In genomic region chr20:1144401-1145172, GRCh38 we compare ENCODE assay signal across 19 cellular contexts. TPM values are rescaled to one million over a fixed set of nuclear protein-coding genes. Genes with fewer than 3 reads are reported as not detected.
DNase-seq lines count a peak whose midpoint lies in the region; ATAC-seq and TF ChIP-seq lines count a peak whose summit lies in the region.
"Had no signal": no experiment of that assay in that cellular context is flagged by ENCODE, and none has a peak within 500 bp of the region (broad histone marks: within the 10 kb centered on the region; RNA-seq: fewer than 3 reads in every experiment).

No MANE protein-coding gene starts in this region.

- no peaks in the 10 kb centered on the region for H3K4me1 Mint-ChIP-seq in nephron progenitor cell

- H3K4me1 ChIP-seq in MM.1S (ENCODE audit: low read length) (peaks cover 16% of the 10 kb centered on the region), gastrocnemius medialis (no peaks in the 10 kb centered on the region)
- H3K4me1 ChIP-seq: Caco-2, SJCRH30 had no signal

- H2AFZ ChIP-seq in MM.1S (ENCODE audit: low read length) = no peak overlapping the region

- H3K9me3 ChIP-seq in MM.1S (replicated peaks; ENCODE audit: insufficient read depth, low read length) (no peaks in the 10 kb centered on the region), gastrocnemius medialis (no peaks in the 10 kb centered on the region)
- H3K9me3 ChIP-seq: Caco-2, SJCRH30 had no signal

- TF ChIP-seq POLR2A in erythroblast (IDR thresholded peaks at IDR 0.05; ENCODE audit: low read length) (no peak), gastrocnemius medialis (IDR thresholded peaks at IDR 0.05) (no peak)

- H3K27ac ChIP-seq in MM.1S (ENCODE audit: low read length) (no peak overlapping the region), gastrocnemius medialis (no peak overlapping the region)
- H3K27ac ChIP-seq: KMS-11, SJCRH30 had no signal

- peak overlapping the region; percentile 89 for H3K27ac Mint-ChIP-seq in nephron progenitor cell

- intact Hi-C loops in gastrocnemius medialis (cut with DNase I; ENCODE audit: low total_unique reads) = no loop called here

- peaks cover 39% of the 10 kb centered on the region for H3K79me2 ChIP-seq in MM.1S (ENCODE audit: low read length)

- H3K27me3 Mint-ChIP-seq in nephron progenitor cell (ENCODE audit: low read depth, poor library complexity) = no peaks in the 10 kb centered on the region

- no peaks in the 10 kb centered on the region; the same call in 1 of the 2 replicates for H3K36me3 ChIP-seq in MM.1S (replicated peaks; ENCODE audit: insufficient read depth, low read length)
- peaks cover 0 to 22% of the 10 kb centered on the region in 2 donors for H3K36me3 ChIP-seq in gastrocnemius medialis

- H3K9me3 Mint-ChIP-seq in nephron progenitor cell = no peaks in the 10 kb centered on the region

- no peak overlapping the region for H3K9ac ChIP-seq in MM.1S (ENCODE audit: low read length)
- H3K9ac ChIP-seq: KMS-11 had no signal

- peaks cover 63% of the 10 kb centered on the region for H3K36me3 Mint-ChIP-seq in nephron progenitor cell (ENCODE audit: low read depth)

- H3K9me2 ChIP-seq in MM.1S (replicated peaks; ENCODE audit: insufficient read depth, low read length) = no peaks in the 10 kb centered on the region

- in situ Hi-C loops in gastrocnemius medialis (cut with MboI; ENCODE audit: low sequenced_read_pairs in 4 of 4) = loop anchor here in 3 of 4 donors (25.0 kb wide), 1 partner anchor 318 kb away; the partner anchor contains the start of gene NSFL1C (in 3 of the 3)

- no peaks in the 10 kb centered on the region for H3F3A ChIP-seq in MM.1S (ENCODE audit: insufficient read depth, low read length)

- H3K4me3 ChIP-seq in MM.1S (ENCODE audit: low read length) (no peak overlapping the region), gastrocnemius medialis (no peak overlapping the region)
- H3K4me3 ChIP-seq: SJCRH30 had no signal

- no peak overlapping the region for H3K4me3 Mint-ChIP-seq in nephron progenitor cell

- H3K4me2 ChIP-seq in MM.1S (ENCODE audit: low read depth, low read length) = peak overlapping the region; percentile 17

- 0 out of 2 replicates have a peak, but pooled peaks cover 4% of the 10 kb centered on the region for H4K20me1 ChIP-seq in MM.1S (ENCODE audit: insufficient read depth, low read length)

- H3K27me3 ChIP-seq in MM.1S (replicated peaks; ENCODE audit: insufficient read depth, low read length) (no peaks in the 10 kb centered on the region), gastrocnemius medialis (no peaks in the 10 kb centered on the region)
- H3K27me3 ChIP-seq: SJCRH30 had no signal

- no peak for ATAC-seq in gastrocnemius medialis

- TF ChIP-seq CTCF in MM.1S (IDR thresholded peaks at IDR 0.05; ENCODE audit: low read length) (no peak), nephron progenitor cell (IDR thresholded peaks at IDR 0.05) (no peak), gastrocnemius medialis (IDR thresholded peaks at IDR 0.05 in 4 of 5, conservative IDR thresholded peaks at IDR 0.05 in 1 of 5) (no peak)

- peak; percentile 94 for DNase-seq in COLO829 (ENCODE audit: low spot score)
- DNase-seq in MM.1S = no peak
- DNase-seq in erythroblast (lab: John Stamatoyannopoulos, UW) = peak; percentile 17 to 43
- no peak for DNase-seq in nephron progenitor cell
- no peak for DNase-seq in HCEC 1CT
- DNase-seq in gastrocnemius medialis = no peak
- no peak for DNase-seq in NCI-H1436 (lab: John Stamatoyannopoulos, UW)
- DNase-seq: ACHN, Caco-2, DMS153, GOT3, NCI-H1092 treated with DMSO at 0.1 percent for 48 hours, NCI-H1694 treated with DMSO at 0.1 percent for 48 hours, NCI-H2107, NCI-H526 treated with DMSO at 0.1 percent for 48 hours, RPMI8226, SJCRH30 had no signal

RNA-seq across cellular contexts. Expression of gene PSMF1, which starts 26.2 kb away (rescaled TPM):
- 100 to 1,000 TPM; 174 to 433 (median 247) TPM for total RNA-seq in gastrocnemius medialis

RNA-seq across cellular contexts. Expression of gene TMEM74B, which starts 40.2 kb away (rescaled TPM):
- under 1 TPM in 2 of 4 donors, not detected in 2; 0.42 to 0.82 TPM for total RNA-seq in gastrocnemius medialis
- total RNA-seq: SJCRH30 had no signal

RNA-seq across cellular contexts. Expression of gene C20orf202, which starts 58.7 kb away (rescaled TPM):
- under 1 TPM in 1 of 4 donors, not detected in 3; 0.24 TPM for total RNA-seq in gastrocnemius medialis
- total RNA-seq: Caco-2, M059J, SJCRH30 had no signal

Comparison
In these comparisons a context has a peak if more than half of its experiments do, and no peak if none do; other contexts are left out.
1. DNase-seq: peak in COLO829 (single experiment) and erythroblast (2 of 2); none in MM.1S (single experiment), nephron progenitor cell (single experiment), HCEC 1CT (single experiment), gastrocnemius medialis (0 of 2) and NCI-H1436 (single experiment).